In genomic region chr12:2301531-2302461, GRCh38 we compare ENCODE assay signal across 13 cellular contexts.
DNase-seq lines count a peak whose midpoint lies in the region; ATAC-seq and TF ChIP-seq lines count a peak whose summit lies in the region.
"Had no signal": no experiment of that assay in that cellular context is flagged by ENCODE, and none has a peak within 500 bp of the region (broad histone marks: within the 10 kb centered on the region; RNA-seq: fewer than 3 reads in every experiment).

No MANE protein-coding gene starts in this region.

- H3K36me3 Mint-ChIP-seq in progenitor cell of endocrine pancreas (ENCODE audit: insufficient read depth) = no peaks in the 10 kb centered on the region
- H3K36me3 Mint-ChIP-seq: activated naive CD4-positive, alpha-beta T cell treated with anti-CD3 and anti-CD28 coated beads, Interleukin-2, amount 10 ng/mL, durations not matched to agents 7 days and 5 days had no signal

- H3K4me3 ChIP-seq in MG63 (no peak overlapping the region), lung (no peak overlapping the region), uterus (no peak overlapping the region)
- no peak overlapping the region for H3K4me3 ChIP-seq in effector memory CD4-positive, alpha-beta T cell (ENCODE audit: insufficient read depth, low read depth, low read length, poor library complexity, severe bottlenecking)

- no peaks in the 10 kb centered on the region for H3K4me1 Mint-ChIP-seq in progenitor cell of endocrine pancreas (ENCODE audit: low read depth)
- H3K4me1 Mint-ChIP-seq: activated naive CD4-positive, alpha-beta T cell treated with anti-CD3 and anti-CD28 coated beads, Interleukin-2, amount 10 ng/mL, durations not matched to agents 7 days and 5 days had no signal

- WGBS in lung, 2 donors = 77 to 90% methylated on average over 14 of the region's 14 CpGs

- H3K27ac Mint-ChIP-seq in progenitor cell of endocrine pancreas = no peak overlapping the region
- H3K27ac Mint-ChIP-seq: activated naive CD4-positive, alpha-beta T cell treated with anti-CD3 and anti-CD28 coated beads, Interleukin-2, amount 10 ng/mL, durations not matched to agents 7 days and 5 days had no signal

- H3K4me3 Mint-ChIP-seq in progenitor cell of endocrine pancreas (ENCODE audit: low read depth) = no peak overlapping the region
- H3K4me3 Mint-ChIP-seq: activated naive CD4-positive, alpha-beta T cell treated with anti-CD3 and anti-CD28 coated beads, Interleukin-2, amount 10 ng/mL, durations not matched to agents 7 days and 5 days had no signal

- intact Hi-C loops in uterus (cut with DNase I; ENCODE audit: low total_unique reads) = no loop called here

- H3K9me3 Mint-ChIP-seq in progenitor cell of endocrine pancreas (ENCODE audit: low read depth) = no peaks in the 10 kb centered on the region
- H3K9me3 Mint-ChIP-seq: activated naive CD4-positive, alpha-beta T cell treated with anti-CD3 and anti-CD28 coated beads, Interleukin-2, amount 10 ng/mL, durations not matched to agents 7 days and 5 days had no signal

- no peaks in the 10 kb centered on the region for H3K36me3 ChIP-seq in MG63
- no peaks in the 10 kb centered on the region for H3K36me3 ChIP-seq in lung (ENCODE audit: control insufficient read depth in 2 of 2, insufficient read depth in 2 of 2, low read length in 2 of 2)
- no peaks in the 10 kb centered on the region for H3K36me3 ChIP-seq in uterus
- H3K36me3 ChIP-seq in effector memory CD4-positive, alpha-beta T cell (ENCODE audit: control insufficient read depth, insufficient read depth, low read length) = no peaks in the 10 kb centered on the region

- H3K27ac ChIP-seq in lung (ENCODE audit: low read depth in 1 of 2, low read length in 1 of 2) = peak overlapping the region; percentile 60 to 63
- peak overlapping the region; percentile 5 to 58 for H3K27ac ChIP-seq in uterus
- no peak overlapping the region for H3K27ac ChIP-seq in effector memory CD4-positive, alpha-beta T cell (ENCODE audit: insufficient read depth, low read length, poor library complexity, severe bottlenecking)

- H3K4me1 ChIP-seq in lung (ENCODE audit: control insufficient read depth in 2 of 2, insufficient read depth in 2 of 2, low read length in 2 of 2) (peaks cover 4 to 12% of the 10 kb centered on the region in 2 donors), uterus (no peaks in the 10 kb centered on the region)
- no peaks in the 10 kb centered on the region for H3K4me1 ChIP-seq in effector memory CD4-positive, alpha-beta T cell (ENCODE audit: control insufficient read depth, insufficient read depth, low read length, poor library complexity, severe bottlenecking)

- no peak for ATAC-seq in lung (ENCODE audit: insufficient read depth, low FRiP score)

- H3K9me3 ChIP-seq in MG63 = no peaks in the 10 kb centered on the region
- no peaks in the 10 kb centered on the region for H3K9me3 ChIP-seq in lung (ENCODE audit: control insufficient read depth in 2 of 2, insufficient read depth in 1 of 2, low read length in 1 of 2)
- no peaks in the 10 kb centered on the region for H3K9me3 ChIP-seq in uterus
- H3K9me3 ChIP-seq in effector memory CD4-positive, alpha-beta T cell (ENCODE audit: control insufficient read depth, low read length) = no peaks in the 10 kb centered on the region

- TF ChIP-seq CTCF in lung (IDR thresholded peaks at IDR 0.05; ENCODE audit: control extremely low read depth, extremely low read depth) (no peak), uterus (IDR thresholded peaks at IDR 0.05) (no peak), progenitor cell of endocrine pancreas (IDR thresholded peaks at IDR 0.05; ENCODE audit: unreplicated experiment) (no peak)

- H3K27me3 ChIP-seq in MG63 (no peaks in the 10 kb centered on the region), lung (ENCODE audit: control insufficient read depth, insufficient read depth) (no peaks in the 10 kb centered on the region), uterus (no peaks in the 10 kb centered on the region)
- no peaks in the 10 kb centered on the region for H3K27me3 ChIP-seq in effector memory CD4-positive, alpha-beta T cell (replicated peaks; ENCODE audit: control insufficient read depth, insufficient read depth, low read length, poor library complexity, severe bottlenecking)

- DNase-seq in MG63 = peak; percentile 91
- DNase-seq in epidermal melanocyte (ENCODE audit: insufficient read length, low spot score) = peak; percentile 70
- DNase-seq in lung (ENCODE audit: low spot score) = no peak
- no peak for DNase-seq in uterus
- DNase-seq in progenitor cell of endocrine pancreas (ENCODE audit: low spot score, unreplicated experiment) = no peak
- no peak for DNase-seq in stimulated activated naive CD4-positive, alpha-beta T cell treated with Interleukin-2 at 50 U/mL for 16 hours (lab: John Stamatoyannopoulos, UW)
- DNase-seq in effector memory CD4-positive, alpha-beta T cell = no peak
- DNase-seq: activated CD4-positive, CD25-positive, alpha-beta regulatory T cell treated with anti-CD3 and anti-CD28 coated beads, Interleukin-2, amount 50 U/mL, for 72 hours; activated naive CD4-positive, alpha-beta T cell treated with anti-CD3 and anti-CD28 coated beads, Interleukin-2, amount 10 ng/mL, durations not matched to agents 7 days and 5 days; GDM1; H7; Kasumi-1; NCI-H446 treated with DMSO at 0.1 percent for 48 hours had no signal

- peaks cover 46% of the 10 kb centered on the region for H3K27me3 Mint-ChIP-seq in progenitor cell of endocrine pancreas

- TF ChIP-seq POLR2A in uterus (IDR thresholded peaks at IDR 0.05) = no peak

Comparison
In these comparisons a context has a peak if more than half of its experiments do, and no peak if none do; other contexts are left out.
1. DNase-seq: peak in MG63 (single experiment) and epidermal melanocyte (single experiment); none in lung (single experiment), uterus (0 of 2), progenitor cell of endocrine pancreas (single experiment), stimulated activated naive CD4-positive, alpha-beta T cell treated with Interleukin-2 at 50 U/mL for 16 hours (single experiment) and effector memory CD4-positive, alpha-beta T cell (0 of 3).